Comparison of ENCODE assay signal across 8 cellular contexts in genomic region chr7:133252858-133253521, GRCh38. TPM values are rescaled to one million over a fixed set of nuclear protein-coding genes. Genes with fewer than 3 reads are reported as not detected.
DNase-seq lines count a peak whose midpoint lies in the region; ATAC-seq and TF ChIP-seq lines count a peak whose summit lies in the region.

EXOC4 (plus strand) TSS chr7:133253078.

- TF ChIP-seq CTCF in prostate gland (IDR thresholded peaks at IDR 0.05), result no peak

- under 1% methylated on average over 23 of the region's 25 CpGs for WGBS in prostate gland
- under 1% methylated on average over 25 of the region's 25 CpGs for WGBS in urinary bladder

- H3K9me3 ChIP-seq in prostate gland, result no peaks in the 10 kb centered on the region

- DNase-seq in NCI-H187 (lab: John Stamatoyannopoulos, UW) (peak; percentile 92 to 97), T-helper 2 cell (peak; percentile 47 to 98 (median 84)), left ventricle myocardium superior (peak; percentile 86), prostate gland (ENCODE audit: low spot score) (peak; percentile 96)

- H3K4me1 ChIP-seq in prostate gland (replicated peaks), result no peaks in the 10 kb centered on the region
- no peaks in the 10 kb centered on the region for H3K4me1 ChIP-seq in urinary bladder (ENCODE audit: insufficient read depth)

- H3K27me3 ChIP-seq in prostate gland (replicated peaks; ENCODE audit: insufficient read depth), result no peaks in the 10 kb centered on the region

- H3K36me3 ChIP-seq in prostate gland (no peaks in the 10 kb centered on the region), urinary bladder (ENCODE audit: insufficient read depth) (no peaks in the 10 kb centered on the region)

- ATAC-seq in GM18498 (IDR thresholded peaks at IDR 0.05; ENCODE audit: unreplicated experiment) (peak; percentile 98), HG02938 (IDR thresholded peaks at IDR 0.05; ENCODE audit: unreplicated experiment) (peak; percentile 99), left ventricle myocardium superior (peak; percentile 100)

- peak within 1 kb of the TSS; percentile 67 to 77 for H3K4me3 ChIP-seq in prostate gland
- peak within 1 kb of the TSS; percentile 95 for H3K4me3 ChIP-seq in urinary bladder (ENCODE audit: low read depth, low read length)

- H3K27ac ChIP-seq in angular gyrus (ENCODE audit: low read depth, low read length), result peak within 1 kb of the TSS; percentile 60
- H3K27ac ChIP-seq in prostate gland, result peak within 1 kb of the TSS; percentile 77 to 82
- H3K27ac ChIP-seq in urinary bladder (ENCODE audit: low read depth), result peak within 1 kb of the TSS; percentile 66

- intact Hi-C loops in left ventricle myocardium superior (cut with micrococcal nuclease), result no loop called here
- intact Hi-C loops in prostate gland (cut with DNase I), result loop anchor here (5.0 kb wide), 1 partner anchor 171 kb away; the partner anchor contains the start of gene CHCHD3

- peak; percentile 60 for TF ChIP-seq POLR2A in prostate gland (IDR thresholded peaks at IDR 0.05)

RNA-seq across cellular contexts. Expression of gene EXOC4, which starts in this region (rescaled TPM):
- total RNA-seq in left ventricle myocardium superior (38.4 TPM), prostate gland (100 to 1,000 TPM in 1 of 2 donors, 10 to 100 TPM in 1; 48.9 to 102 TPM), urinary bladder (163 TPM)
- polyA plus RNA-seq in urinary bladder, result 31.0 TPM

Comparison
In these comparisons a context has a peak if more than half of its experiments do, and no peak if none do; other contexts are left out.
1. Peak in every context shown above with its lines: DNase-seq, ATAC-seq, H3K4me3 ChIP-seq and H3K27ac ChIP-seq.